14 cellular contexts compared by ENCODE assay signal in genomic region chr10:94327649-94328048, GRCh38.
"Had no signal": no experiment of that assay in that cellular context is flagged by ENCODE, and none has a peak within 500 bp of the region (broad histone marks: within the 10 kb centered on the region; RNA-seq: fewer than 3 reads in every experiment).

No MANE protein-coding gene starts in this region.

- ATAC-seq: heart left ventricle; stimulated activated memory B cell treated with anti-CD40 and anti-IgM and Interleukin-4, amounts not matched to agents 10 μg/mL and 1 μg/mL and 100 μg/mL, for 72 hours; T-cell had no signal

- H3K4me3 ChIP-seq: heart left ventricle, sigmoid colon, SK-N-MC had no signal

- H3K27ac ChIP-seq: SK-N-MC had no signal

- DNase-seq: activated CD4-positive, alpha-beta T cell treated with anti-CD3 and anti-CD28 coated beads, Interleukin-2, amount 50 U/mL, for 48 hours; activated naive CD4-positive, alpha-beta T cell treated with anti-CD3 and anti-CD28 coated beads, Interleukin-2, amount 10 ng/mL, durations not matched to agents 7 days and 5 days; cortex of kidney; effector CD8-positive, alpha-beta T cell; foreskin melanocyte; heart left ventricle; mammary epithelial cell; sigmoid colon; T-cell; T-helper 9 cell had no signal

- H3K4me1 ChIP-seq: heart left ventricle, sigmoid colon had no signal

- FAIRE-seq: endothelial cell of umbilical vein, islet of Langerhans had no signal

- H3K27me3 ChIP-seq: heart left ventricle, sigmoid colon had no signal

- H3K9me3 ChIP-seq: heart left ventricle, sigmoid colon had no signal
